9 cellular contexts compared by ENCODE assay signal in genomic region chr2:100427627-100428258, GRCh38. TPM values are rescaled to one million over a fixed set of nuclear protein-coding genes. Genes with fewer than 3 reads are reported as not detected.
A peak's percentile ranks its signal among the peaks of the same experiment; 100 is the strongest.
DNase-seq lines count a peak whose midpoint lies in the region; ATAC-seq, FAIRE-seq and TF ChIP-seq lines count a peak whose summit lies in the region.
"Had no signal": no experiment of that assay in that cellular context is flagged by ENCODE, and none has a peak within 500 bp of the region (broad histone marks: within the 10 kb centered on the region; RNA-seq: fewer than 3 reads in every experiment).

No MANE protein-coding gene starts in this region.

- H3K4me3 ChIP-seq in DOHH2 (ENCODE audit: low read length) (no peak overlapping the region), KMS-11 (IDR thresholded peaks at IDR 0.05; ENCODE audit: insufficient read depth, low read depth, low read length) (no peak overlapping the region), WI38 (ENCODE audit: low read depth, low read length) (no peak overlapping the region)
- H3K4me3 ChIP-seq: SJSA1 had no signal

- peaks cover 5% of the 10 kb centered on the region for H3K27me3 ChIP-seq in DOHH2 (ENCODE audit: control insufficient read depth, low read length)
- H3K27me3 ChIP-seq in KMS-11 (ENCODE audit: insufficient read depth, low read depth) = no peaks in the 10 kb centered on the region

- DNase-seq in T47D (ENCODE audit: low read depth in 1 of 2, low spot score in 1 of 2) = peak; percentile 42 to 85
- DNase-seq in left lobe of liver (ENCODE audit: low spot score) = no peak
- peak; percentile 28 for DNase-seq in stimulated activated CD8-positive, alpha-beta memory T cell treated with anti-CD3 and anti-CD28 coated beads, Interleukin-12 subunit alpha, Interleukin-12 subunit beta, amount 100 ng/mL, for 4 hours (ENCODE audit: low read depth)
- no peak for DNase-seq in GM12891 (ENCODE audit: insufficient read length, low spot score)
- DNase-seq in NCI-H774 (lab: John Stamatoyannopoulos, UW) = no peak

- TF ChIP-seq CTCF in DOHH2 (IDR thresholded peaks at IDR 0.05; ENCODE audit: low read depth, low read length, poor library complexity, severe bottlenecking) (peak; percentile 65), KMS-11 (conservative IDR thresholded peaks at IDR 0.05; ENCODE audit: low read depth, low read length) (peak; percentile 29; the same call in 1 of the 2 replicates), WI38 (IDR thresholded peaks at IDR 0.05; ENCODE audit: low read depth, low read length) (peak; percentile 18; the same call in 1 of the 2 replicates)

- H3K27ac ChIP-seq in DOHH2 (ENCODE audit: low read depth, low read length) (no peak overlapping the region), KMS-11 (no peak overlapping the region)
- H3K27ac ChIP-seq: SJSA1 had no signal

- no peaks in the 10 kb centered on the region for H3K9me2 ChIP-seq in DOHH2 (replicated peaks; ENCODE audit: control insufficient read depth, low read length)

- H4K20me1 ChIP-seq in DOHH2 (ENCODE audit: control insufficient read depth, insufficient read depth, low read depth, low read length) = no peaks in the 10 kb centered on the region
- no peaks in the 10 kb centered on the region for H4K20me1 ChIP-seq in KMS-11 (ENCODE audit: insufficient read depth)

- no peaks in the 10 kb centered on the region for H3F3A ChIP-seq in DOHH2 (ENCODE audit: control insufficient read depth, insufficient read depth)

- H3K36me3 ChIP-seq in DOHH2 (ENCODE audit: control insufficient read depth, low read length) (no peaks in the 10 kb centered on the region), KMS-11 (ENCODE audit: insufficient read depth) (no peaks in the 10 kb centered on the region)
- H3K36me3 ChIP-seq: SJSA1 had no signal

- no peak overlapping the region for H3K9ac ChIP-seq in KMS-11

- peak overlapping the region; percentile 19; the same call in 1 of the 2 replicates for H3K4me2 ChIP-seq in DOHH2 (ENCODE audit: low read length)
- H3K4me2 ChIP-seq in KMS-11 = no peak overlapping the region

- FAIRE-seq in GM12891 (lab: Jason Lieb, UNC) = no peak

- H3K9me3 ChIP-seq in DOHH2 (ENCODE audit: control insufficient read depth, insufficient read depth, low read length) = peaks cover 7% of the 10 kb centered on the region
- H3K9me3 ChIP-seq: SJSA1 had no signal

- TF ChIP-seq POLR2A in GM12891 (IDR thresholded peaks at IDR 0.05; ENCODE audit: low read depth, low read length) = no peak

- ATAC-seq in left lobe of liver = peak; percentile 74

- in situ Hi-C loops in T47D (cut with HindIII; ENCODE audit: low pct_unique_long_range_greater_than_20kb, low sequenced_read_pairs) = no loop called here

- H3K4me1 ChIP-seq in DOHH2 (ENCODE audit: control insufficient read depth, low read length) = no peaks in the 10 kb centered on the region; the same call in 1 of the 2 replicates
- no peaks in the 10 kb centered on the region for H3K4me1 ChIP-seq in KMS-11 (ENCODE audit: low read depth, poor library complexity, severe bottlenecking)
- H3K4me1 ChIP-seq: SJSA1 had no signal

- H2AFZ ChIP-seq in KMS-11 (ENCODE audit: low read depth) = no peak overlapping the region

- no peaks in the 10 kb centered on the region for H3K79me2 ChIP-seq in DOHH2 (ENCODE audit: control insufficient read depth, low read length)
- no peaks in the 10 kb centered on the region for H3K79me2 ChIP-seq in KMS-11 (ENCODE audit: insufficient read depth, low read depth)

TF ChIP-seq in GM12891, 5 proteins besides CTCF, POLR2A, EP300 and RAD21:
- TF ChIP-seq PAX5 (IDR thresholded peaks at IDR 0.05; ENCODE audit: insufficient read depth, low read length, severe bottlenecking) (no peak), POU2F2 (IDR thresholded peaks at IDR 0.05; ENCODE audit: low read depth, low read length) (no peak), SPI1 (IDR thresholded peaks at IDR 0.05; ENCODE audit: low read depth, low read length) (no peak), TAF1 (IDR thresholded peaks at IDR 0.05; ENCODE audit: low read depth, low read length) (no peak), POLR2AphosphoS5 (IDR thresholded peaks at IDR 0.05; ENCODE audit: low read depth, low read length) (no peak)

RNA-seq across cellular contexts. Expression of gene CHST10, which starts 10.3 kb away (rescaled TPM):
- total RNA-seq in left lobe of liver = 0.50 TPM
- 9.6 TPM for polyA plus RNA-seq in GM12891 (2012; ENCODE audit: low read depth, missing spikeins)

RNA-seq across cellular contexts. Expression of gene NMS, which starts 42.5 kb away (rescaled TPM):
- not detected for total RNA-seq in left lobe of liver
- not detected for polyA plus RNA-seq in GM12891 (2012; ENCODE audit: low read depth, missing spikeins)
- total RNA-seq: SJSA1 had no signal

Comparison
In these comparisons a context has a peak if more than half of its experiments do, and no peak if none do; other contexts are left out.
1. DNase-seq: peak in T47D (2 of 2) and stimulated activated CD8-positive, alpha-beta memory T cell treated with anti-CD3 and anti-CD28 coated beads, Interleukin-12 subunit alpha, Interleukin-12 subunit beta, amount 100 ng/mL, for 4 hours (single experiment); none in left lobe of liver (single experiment), GM12891 (single experiment) and NCI-H774 (single experiment).
2. Peak in every context shown above with its lines, with median percentiles within 50 percentile points of each other: CTCF ChIP-seq.